In the genomic region with DNA sequence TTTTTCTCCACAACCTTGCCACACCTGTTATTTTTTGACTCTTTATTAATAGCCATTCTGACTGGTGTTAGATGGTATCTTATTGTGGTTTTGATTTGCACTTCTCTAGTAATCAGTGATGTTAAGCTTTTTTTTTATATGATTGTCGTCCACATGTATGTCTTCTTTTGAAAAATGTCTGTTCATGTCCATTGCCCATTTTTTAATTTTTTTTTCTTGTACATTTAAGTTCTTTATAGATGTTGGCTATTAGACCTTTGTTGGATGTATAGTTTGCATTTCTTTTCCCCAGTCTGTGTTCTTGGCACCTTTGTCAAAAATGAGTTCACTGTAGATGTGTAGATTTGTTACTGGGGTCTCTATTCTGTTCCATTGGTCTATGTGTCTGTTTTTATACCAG, we compare ENCODE assay signal across 30 cellular contexts. TPM values are rescaled to one million over a fixed set of nuclear protein-coding genes. Genes with fewer than 3 reads are reported as not detected.
"Had no signal": no experiment of that assay in that cellular context is flagged by ENCODE, and none has a peak within 500 bp of the region (broad histone marks: within the 10 kb centered on the region; RNA-seq: fewer than 3 reads in every experiment).

No MANE protein-coding gene starts in this region.

- H3K4me3 Mint-ChIP-seq: dendritic cell treated with granulocyte-macrophage colony-stimulating factor and Interleukin-4, amounts not matched to agents 40 ng/mL and 50 ng/mL, for 4 days; effector memory CD8-positive, alpha-beta T cell; endodermal cell had no signal

- H3K27me3 Mint-ChIP-seq: dendritic cell treated with granulocyte-macrophage colony-stimulating factor and Interleukin-4, amounts not matched to agents 40 ng/mL and 50 ng/mL, for 4 days; effector memory CD8-positive, alpha-beta T cell had no signal

- H3K4me1 Mint-ChIP-seq: endodermal cell had no signal

- DNase-seq: colonic mucosa; cortex of kidney; dermis blood vessel endothelial cell; dorsolateral prefrontal cortex; effector CD4-positive, alpha-beta T cell; effector CD8-positive, alpha-beta T cell; effector memory CD4-positive, alpha-beta T cell; effector memory CD8-positive, alpha-beta T cell; endodermal cell; erythroblast; esophagus squamous epithelium; foreskin fibroblast; foreskin keratinocyte; foreskin melanocyte; gastrocnemius medialis; glutamatergic neuron; head of caudate nucleus; heart left ventricle; heart right ventricle had no signal

- FAIRE-seq: endometrium, endothelial cell of umbilical vein, frontal cortex had no signal

- H3K9me3 Mint-ChIP-seq: dendritic cell treated with granulocyte-macrophage colony-stimulating factor and Interleukin-4, amounts not matched to agents 40 ng/mL and 50 ng/mL, for 4 days; effector memory CD8-positive, alpha-beta T cell had no signal

- H3K27ac Mint-ChIP-seq: dendritic cell treated with granulocyte-macrophage colony-stimulating factor and Interleukin-4, amounts not matched to agents 40 ng/mL and 50 ng/mL, for 4 days; effector memory CD8-positive, alpha-beta T cell; endodermal cell had no signal

- ATAC-seq: effector memory CD8-positive, alpha-beta T cell; esophagus mucosa; foreskin keratinocyte; gastrocnemius medialis; gastroesophageal sphincter; heart left ventricle; heart right ventricle had no signal

- H3K4me3 ChIP-seq: colonic mucosa, coronary artery, dorsolateral prefrontal cortex, esophagus muscularis mucosa, esophagus squamous epithelium, gastrocnemius medialis, gastroesophageal sphincter, heart left ventricle, heart right ventricle had no signal

RNA-seq across cellular contexts. Expression of gene CYP3A5, which starts 34.2 kb away (rescaled TPM):
- total RNA-seq: chondrocyte, dermis blood vessel endothelial cell, dermis microvascular lymphatic vessel endothelial cell, endothelial cell of umbilical vein, glomerular endothelial cell, heart right ventricle had no signal
- polyA plus RNA-seq: endothelial cell of umbilical vein had no signal

RNA-seq across cellular contexts. Expression of gene TMEM225B, which starts 47.5 kb away (rescaled TPM):
- total RNA-seq: endothelial cell of umbilical vein, frontal cortex, gastrocnemius medialis, glomerular endothelial cell had no signal
